Comparison of ENCODE assay signal across 1 cellular context in the genomic region with DNA sequence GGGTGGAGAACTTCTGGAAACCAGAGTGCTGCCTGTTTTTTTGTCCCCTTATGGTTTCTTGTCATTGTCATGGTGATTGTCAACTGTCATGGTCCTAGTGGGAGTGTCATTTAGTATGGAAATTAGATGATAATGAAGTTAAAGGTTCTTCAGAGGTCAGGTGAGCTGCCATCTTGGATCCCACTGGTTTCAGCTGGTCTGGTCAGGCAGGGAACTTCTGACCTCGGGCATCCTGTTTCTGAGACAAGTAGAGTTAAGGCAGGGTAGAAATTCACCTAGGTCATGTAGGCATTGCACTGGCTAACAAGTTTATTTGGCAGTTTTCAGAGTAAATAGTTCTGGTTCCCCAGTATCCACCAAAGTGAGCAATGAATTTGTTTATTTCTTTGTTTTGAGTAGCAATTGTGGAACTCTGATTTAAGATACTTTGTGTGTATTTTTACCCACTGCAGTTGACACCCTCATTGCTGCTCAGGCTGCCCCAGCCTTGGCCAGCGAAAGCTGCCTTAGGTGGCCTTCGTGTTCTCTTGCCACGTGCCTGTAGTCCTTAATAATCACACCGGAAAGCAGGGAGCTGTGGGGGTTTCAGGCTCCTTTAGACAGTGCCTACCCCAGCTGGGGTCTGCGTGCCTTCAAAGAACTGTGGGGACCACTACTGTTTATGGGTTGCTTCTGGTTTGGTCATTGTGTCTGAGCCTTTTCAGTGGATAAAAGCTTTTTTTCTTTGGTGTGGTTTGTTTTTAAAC.
TF ChIP-seq lines count a peak whose summit lies in the region.

No MANE protein-coding gene starts in this region.

TF ChIP-seq in WTC11, 78 proteins besides CTCF, POLR2A, EP300 and RAD21 (continued from another document):
- TF ChIP-seq, protein P1, sequence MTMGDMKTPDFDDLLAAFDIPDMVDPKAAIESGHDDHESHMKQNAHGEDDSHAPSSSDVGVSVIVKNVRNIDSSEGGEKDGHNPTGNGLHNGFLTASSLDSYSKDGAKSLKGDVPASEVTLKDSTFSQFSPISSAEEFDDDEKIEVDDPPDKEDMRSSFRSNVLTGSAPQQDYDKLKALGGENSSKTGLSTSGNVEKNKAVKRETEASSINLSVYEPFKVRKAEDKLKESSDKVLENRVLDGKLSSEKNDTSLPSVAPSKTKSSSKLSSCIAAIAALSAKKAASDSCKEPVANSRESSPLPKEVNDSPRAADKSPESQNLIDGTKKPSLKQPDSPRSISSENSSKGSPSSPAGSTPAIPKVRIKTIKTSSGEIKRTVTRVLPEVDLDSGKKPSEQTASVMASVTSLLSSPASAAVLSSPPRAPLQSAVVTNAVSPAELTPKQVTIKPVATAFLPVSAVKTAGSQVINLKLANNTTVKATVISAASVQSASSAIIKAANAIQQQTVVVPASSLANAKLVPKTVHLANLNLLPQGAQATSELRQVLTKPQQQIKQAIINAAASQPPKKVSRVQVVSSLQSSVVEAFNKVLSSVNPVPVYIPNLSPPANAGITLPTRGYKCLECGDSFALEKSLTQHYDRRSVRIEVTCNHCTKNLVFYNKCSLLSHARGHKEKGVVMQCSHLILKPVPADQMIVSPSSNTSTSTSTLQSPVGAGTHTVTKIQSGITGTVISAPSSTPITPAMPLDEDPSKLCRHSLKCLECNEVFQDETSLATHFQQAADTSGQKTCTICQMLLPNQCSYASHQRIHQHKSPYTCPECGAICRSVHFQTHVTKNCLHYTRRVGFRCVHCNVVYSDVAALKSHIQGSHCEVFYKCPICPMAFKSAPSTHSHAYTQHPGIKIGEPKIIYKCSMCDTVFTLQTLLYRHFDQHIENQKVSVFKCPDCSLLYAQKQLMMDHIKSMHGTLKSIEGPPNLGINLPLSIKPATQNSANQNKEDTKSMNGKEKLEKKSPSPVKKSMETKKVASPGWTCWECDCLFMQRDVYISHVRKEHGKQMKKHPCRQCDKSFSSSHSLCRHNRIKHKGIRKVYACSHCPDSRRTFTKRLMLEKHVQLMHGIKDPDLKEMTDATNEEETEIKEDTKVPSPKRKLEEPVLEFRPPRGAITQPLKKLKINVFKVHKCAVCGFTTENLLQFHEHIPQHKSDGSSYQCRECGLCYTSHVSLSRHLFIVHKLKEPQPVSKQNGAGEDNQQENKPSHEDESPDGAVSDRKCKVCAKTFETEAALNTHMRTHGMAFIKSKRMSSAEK (CRISPR knock-in tag; IDR thresholded peaks at IDR 0.05; ENCODE audit: borderline replicate concordance) = no peak
- TF ChIP-seq EMX1 (CRISPR knock-in tag; IDR thresholded peaks at IDR 0.05) (no peak), HMGA2 (CRISPR knock-in tag; IDR thresholded peaks at IDR 0.05) (no peak)
- TF ChIP-seq, protein P2, sequence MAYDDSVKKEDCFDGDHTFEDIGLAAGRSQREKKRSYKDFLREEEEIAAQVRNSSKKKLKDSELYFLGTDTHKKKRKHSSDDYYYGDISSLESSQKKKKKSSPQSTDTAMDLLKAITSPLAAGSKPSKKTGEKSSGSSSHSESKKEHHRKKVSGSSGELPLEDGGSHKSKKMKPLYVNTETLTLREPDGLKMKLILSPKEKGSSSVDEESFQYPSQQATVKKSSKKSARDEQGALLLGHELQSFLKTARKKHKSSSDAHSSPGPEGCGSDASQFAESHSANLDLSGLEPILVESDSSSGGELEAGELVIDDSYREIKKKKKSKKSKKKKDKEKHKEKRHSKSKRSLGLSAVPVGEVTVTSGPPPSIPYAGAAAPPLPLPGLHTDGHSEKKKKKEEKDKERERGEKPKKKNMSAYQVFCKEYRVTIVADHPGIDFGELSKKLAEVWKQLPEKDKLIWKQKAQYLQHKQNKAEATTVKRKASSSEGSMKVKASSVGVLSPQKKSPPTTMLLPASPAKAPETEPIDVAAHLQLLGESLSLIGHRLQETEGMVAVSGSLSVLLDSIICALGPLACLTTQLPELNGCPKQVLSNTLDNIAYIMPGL (CRISPR knock-in tag; IDR thresholded peaks at IDR 0.05) = no peak
